In the genomic region with DNA sequence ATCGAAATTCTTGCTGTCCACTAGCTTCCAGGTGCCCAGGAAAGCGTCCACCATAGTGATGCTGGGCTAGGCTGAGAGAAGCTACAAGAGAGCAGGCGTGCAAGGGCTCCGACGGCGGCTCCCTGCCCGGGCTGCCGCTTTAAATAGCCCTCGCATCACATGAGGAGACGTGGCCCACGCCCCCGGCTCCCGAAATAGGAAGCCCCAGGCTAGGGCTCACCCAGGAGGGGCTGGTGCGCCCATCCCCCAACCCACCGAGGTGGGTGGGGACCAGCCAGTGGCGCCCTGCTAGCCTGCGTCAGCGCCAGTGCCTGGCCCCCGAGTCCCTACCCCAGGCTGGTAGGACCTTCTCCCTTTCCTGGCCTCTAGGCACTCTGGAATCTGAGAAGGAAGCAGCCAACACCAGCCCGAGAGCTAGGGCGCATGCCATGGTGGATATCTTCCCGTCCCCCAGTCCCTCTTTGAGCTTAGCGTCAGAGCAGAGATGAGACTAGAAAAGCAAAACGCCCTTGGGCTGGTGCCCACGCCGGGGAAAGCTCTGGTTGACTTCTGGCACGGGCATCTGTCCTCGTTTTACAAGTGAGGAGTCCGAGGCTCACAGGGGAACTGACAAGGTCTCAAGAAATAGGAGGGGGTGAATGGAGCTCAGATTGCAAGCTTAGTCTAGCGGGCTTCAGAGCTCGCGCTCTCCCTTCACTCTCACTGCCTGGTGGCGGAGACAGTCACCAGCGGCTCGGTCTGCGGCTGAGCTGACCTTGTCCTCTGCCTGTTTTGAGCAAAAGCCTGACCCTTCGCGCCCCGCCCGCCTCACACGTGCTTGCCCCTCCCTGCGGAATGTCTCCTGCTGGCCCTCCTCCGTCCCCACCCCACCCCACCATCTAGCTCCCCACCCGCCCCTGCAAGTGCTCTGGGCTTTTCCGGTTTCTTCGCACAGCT, we compare ENCODE assay signal across 8 cellular contexts.
A peak's percentile ranks its signal among the peaks of the same experiment; 100 is the strongest.
DNase-seq lines count a peak whose midpoint lies in the region; ATAC-seq and TF ChIP-seq lines count a peak whose summit lies in the region.

A gene (minus strand): TSS at position 116 of the 936 bp plus-strand sequence. CDS start 62 bp downstream, at position 54.

- peaks cover 22% of the 10 kb centered on the region for H3K4me1 ChIP-seq in BLaER1

- DNase-seq in HEK293T (ENCODE audit: extremely low spot score): peak; percentile 77
- no peak for DNase-seq in T-helper 2 cell treated with Interferon-gamma antibody and Interleukin-4, amounts not matched to agents 5 μg/mL and 100 μg/mL, for 36 hours (ENCODE audit: low spot score)
- DNase-seq in ecto neural progenitor cell (ENCODE audit: low spot score): peak; percentile 91
- peak; percentile 96 for DNase-seq in left kidney (ENCODE audit: low read depth, low spot score)
- DNase-seq in stimulated activated CD4-positive, alpha-beta T cell treated with anti-CD3 and anti-CD28 coated beads, Interleukin-12 subunit alpha, Interleukin-12 subunit beta, amount 100 ng/mL, for 4 hours: peak; percentile 7
- no peak for DNase-seq in OCI-M2 (lab: John Stamatoyannopoulos, UW; ENCODE audit: unreplicated experiment)

- H3K27ac ChIP-seq in BLaER1: peak within 1 kb of the TSS; percentile 66

- H3K9me3 Mint-ChIP-seq in T-helper 2 cell treated with Interferon-gamma antibody and Interleukin-4, amounts not matched to agents 5 μg/mL and 100 μg/mL, for 36 hours: no peaks in the 10 kb centered on the region

- no peaks in the 10 kb centered on the region for H4K20me1 ChIP-seq in BLaER1

- no peaks in the 10 kb centered on the region for H3K9me3 ChIP-seq in BLaER1

- H3K36me3 ChIP-seq in BLaER1: no peaks in the 10 kb centered on the region

- peak within 1 kb of the TSS; percentile 99 for H3K4me2 ChIP-seq in BLaER1

- H3K27ac Mint-ChIP-seq in T-helper 2 cell treated with Interferon-gamma antibody and Interleukin-4, amounts not matched to agents 5 μg/mL and 100 μg/mL, for 36 hours: no peak within 1 kb of the TSS

- H3K4me1 Mint-ChIP-seq in T-helper 2 cell treated with Interferon-gamma antibody and Interleukin-4, amounts not matched to agents 5 μg/mL and 100 μg/mL, for 36 hours (ENCODE audit: low read depth): peaks cover 14% of the 10 kb centered on the region

- peak within 1 kb of the TSS; percentile 75 for H3K9ac ChIP-seq in BLaER1

- H3K4me3 ChIP-seq in BLaER1: peak within 1 kb of the TSS; percentile 67

- CTCF ChIA-PET in HEK293T (lab: Yijun Ruan, JAX): interaction anchor here (0.7 to 2.0 kb wide), 6 partner anchors 21 to 520 kb away, joined by 3 to 9 read pairs (median 4); a partner anchor contains a TSS

- POLR2A ChIA-PET in HEK293T (lab: Yijun Ruan, JAX): interaction anchor here (0.8 to 2.2 kb wide), 6 partner anchors 9 to 218 kb away, joined by 3 to 20 read pairs (median 4); a partner anchor contains a TSS

- peaks cover 6% of the 10 kb centered on the region; the same call in 1 of the 2 replicates for H3K27me3 ChIP-seq in BLaER1

- no peak for ATAC-seq in HG03280 (IDR thresholded peaks at IDR 0.05; ENCODE audit: unreplicated experiment)

- peak within 1 kb of the TSS; percentile 79 for H3K4me3 Mint-ChIP-seq in T-helper 2 cell treated with Interferon-gamma antibody and Interleukin-4, amounts not matched to agents 5 μg/mL and 100 μg/mL, for 36 hours

- H3K36me3 Mint-ChIP-seq in T-helper 2 cell treated with Interferon-gamma antibody and Interleukin-4, amounts not matched to agents 5 μg/mL and 100 μg/mL, for 36 hours (ENCODE audit: low read depth): no peaks in the 10 kb centered on the region

- H3K27me3 Mint-ChIP-seq in T-helper 2 cell treated with Interferon-gamma antibody and Interleukin-4, amounts not matched to agents 5 μg/mL and 100 μg/mL, for 36 hours (ENCODE audit: low read depth): peaks cover 13% of the 10 kb centered on the region

TF ChIP-seq in HEK293T, 16 proteins besides CTCF, POLR2A, EP300 and RAD21:
- TF ChIP-seq L3MBTL2 (conservative IDR thresholded peaks at IDR 0.05): peak; percentile 87
- TF ChIP-seq FOXK2 (IDR thresholded peaks at IDR 0.05): no peak

Comparison
In these comparisons a context has a peak if more than half of its experiments do, and no peak if none do; other contexts are left out.
1. DNase-seq: peak in HEK293T (single experiment), ecto neural progenitor cell (single experiment), left kidney (single experiment) and stimulated activated CD4-positive, alpha-beta T cell treated with anti-CD3 and anti-CD28 coated beads, Interleukin-12 subunit alpha, Interleukin-12 subunit beta, amount 100 ng/mL, for 4 hours (single experiment); none in T-helper 2 cell treated with Interferon-gamma antibody and Interleukin-4, amounts not matched to agents 5 μg/mL and 100 μg/mL, for 36 hours (single experiment) and OCI-M2 (single experiment).